8 cellular contexts compared by ENCODE assay signal in genomic region chr2:111116843-111117665, GRCh38. TPM values are rescaled to one million over a fixed set of nuclear protein-coding genes. Genes with fewer than 3 reads are reported as not detected.
A peak's percentile ranks its signal among the peaks of the same experiment; 100 is the strongest.
DNase-seq lines count a peak whose midpoint lies in the region; ATAC-seq and TF ChIP-seq lines count a peak whose summit lies in the region.

No MANE protein-coding gene starts in this region.

- intact Hi-C loops in natural killer cell (cut with micrococcal nuclease), result loop anchor here (5.0 to 10.0 kb wide), 3 partner anchors 122 to 585 kb away; no protein-coding TSS in a partner anchor

- H3K9ac ChIP-seq in Karpas-422 (ENCODE audit: low read length) (peak overlapping the region; percentile 87), stomach smooth muscle (ENCODE audit: low read length in 2 of 2) (no peak overlapping the region)

- peak; percentile 88 for TF ChIP-seq CTCF in DOHH2 (IDR thresholded peaks at IDR 0.05; ENCODE audit: low read depth, low read length, poor library complexity, severe bottlenecking)
- TF ChIP-seq CTCF in fibroblast of the aortic adventitia (IDR thresholded peaks at IDR 0.05; ENCODE audit: insufficient read depth, low read length), result peak; percentile 89
- TF ChIP-seq CTCF in natural killer cell (IDR thresholded peaks at IDR 0.05), result peak; percentile 51

- DNase-seq in Karpas-422 (peak; percentile 91), RPMI8226 (peak; percentile 89), fibroblast of the aortic adventitia (ENCODE audit: low read depth) (peak; percentile 67), natural killer cell (peak; percentile 30)
- DNase-seq in activated effector memory CD4-positive, alpha-beta T cell treated with Interleukin-2 at 50 U/mL for 16 hours, result peak; percentile 57

- H3K9me3 Mint-ChIP-seq in natural killer cell, result no peaks in the 10 kb centered on the region

- H3K27me3 Mint-ChIP-seq in natural killer cell (ENCODE audit: low read depth in 2 of 2), result peaks cover 51 to 62% of the 10 kb centered on the region in 2 donors

- no peaks in the 10 kb centered on the region for H3K9me2 ChIP-seq in DOHH2 (replicated peaks; ENCODE audit: control insufficient read depth, low read length)
- no peaks in the 10 kb centered on the region for H3K9me2 ChIP-seq in Karpas-422 (replicated peaks; ENCODE audit: insufficient read depth, low read length)

- H3K4me3 ChIP-seq in DOHH2 (ENCODE audit: low read length), result peak overlapping the region; percentile 91
- peak overlapping the region; percentile 97 for H3K4me3 ChIP-seq in Karpas-422 (ENCODE audit: low read length)
- peak overlapping the region; percentile 54 for H3K4me3 ChIP-seq in fibroblast of the aortic adventitia (ENCODE audit: low read depth, low read length)
- H3K4me3 ChIP-seq in stomach smooth muscle (ENCODE audit: low read length in 2 of 2), result peak overlapping the region; percentile 45 to 70

- peaks cover 40 to 49% of the 10 kb centered on the region in 2 donors for H3K4me1 Mint-ChIP-seq in natural killer cell

- peak; percentile 14 to 34 (median 18) for ATAC-seq in natural killer cell
- no peak for ATAC-seq in GM18517 (IDR thresholded peaks at IDR 0.05; ENCODE audit: unreplicated experiment)

- peaks cover 47% of the 10 kb centered on the region for H3K27me3 ChIP-seq in DOHH2 (ENCODE audit: control insufficient read depth, low read length)
- H3K27me3 ChIP-seq in Karpas-422 (ENCODE audit: low read length), result no peaks in the 10 kb centered on the region; the same call in 1 of the 2 replicates
- peaks cover 48 to 56% of the 10 kb centered on the region in 2 donors for H3K27me3 ChIP-seq in stomach smooth muscle (ENCODE audit: control insufficient read depth in 1 of 2, insufficient read depth in 2 of 2, low read length in 2 of 2)

- H3K27ac ChIP-seq in DOHH2 (ENCODE audit: low read depth, low read length), result no peak overlapping the region
- H3K27ac ChIP-seq in Karpas-422 (ENCODE audit: low read length), result no peak overlapping the region
- no peak overlapping the region for H3K27ac ChIP-seq in stomach smooth muscle (ENCODE audit: low read length)

- H3K36me3 ChIP-seq in DOHH2 (ENCODE audit: control insufficient read depth, low read length), result peaks cover 11% of the 10 kb centered on the region
- H3K36me3 ChIP-seq in Karpas-422 (ENCODE audit: insufficient read depth, low read length), result 0 out of 2 replicates have a peak, but pooled peaks cover 4% of the 10 kb centered on the region
- H3K36me3 ChIP-seq in stomach smooth muscle (ENCODE audit: control insufficient read depth in 2 of 2, insufficient read depth in 2 of 2, low read length in 2 of 2), result no peaks in the 10 kb centered on the region

- H3K36me3 Mint-ChIP-seq in natural killer cell, result no peaks in the 10 kb centered on the region

- H3K79me2 ChIP-seq in DOHH2 (ENCODE audit: control insufficient read depth, low read length) (peaks cover 13% of the 10 kb centered on the region), Karpas-422 (ENCODE audit: low read length) (peaks cover 12% of the 10 kb centered on the region)

- peak overlapping the region in 1 of 2 donors; percentile 53 for H3K27ac Mint-ChIP-seq in natural killer cell

- H3F3A ChIP-seq in DOHH2 (ENCODE audit: control insufficient read depth, insufficient read depth), result peaks cover 3% of the 10 kb centered on the region; the same call in 1 of the 2 replicates

- peak overlapping the region; percentile 95 for H3K4me3 Mint-ChIP-seq in natural killer cell

- H3K4me1 ChIP-seq in DOHH2 (ENCODE audit: control insufficient read depth, low read length) (peaks cover 37% of the 10 kb centered on the region), Karpas-422 (ENCODE audit: low read length) (peaks cover 58% of the 10 kb centered on the region), stomach smooth muscle (ENCODE audit: control insufficient read depth, insufficient read depth, low read length) (peaks cover 42% of the 10 kb centered on the region)

- no peak overlapping the region; the same call in 1 of the 2 replicates for H2AFZ ChIP-seq in Karpas-422 (ENCODE audit: low read length)

- H3K9me3 ChIP-seq in DOHH2 (ENCODE audit: control insufficient read depth, insufficient read depth, low read length) (no peaks in the 10 kb centered on the region), Karpas-422 (ENCODE audit: low read length) (no peaks in the 10 kb centered on the region), stomach smooth muscle (ENCODE audit: control insufficient read depth in 2 of 2, low read length in 2 of 2) (no peaks in the 10 kb centered on the region)

- H4K20me1 ChIP-seq in DOHH2 (ENCODE audit: control insufficient read depth, insufficient read depth, low read depth, low read length) (peaks cover 4% of the 10 kb centered on the region; the same call in 1 of the 2 replicates), Karpas-422 (ENCODE audit: insufficient read depth, low read depth, low read length) (peaks cover 11% of the 10 kb centered on the region)

- H3K4me2 ChIP-seq in DOHH2 (ENCODE audit: low read length), result peak overlapping the region; percentile 97
- peak overlapping the region; percentile 92 for H3K4me2 ChIP-seq in Karpas-422 (ENCODE audit: low read depth, low read length, poor library complexity, severe bottlenecking)

RNA-seq across cellular contexts. Expression of gene BCL2L11, which starts 3.7 kb away (rescaled TPM):
- 29.7 and 51.9 TPM in 2 replicates for total RNA-seq in Karpas-422 (2014; rRNA removed; shearing (Covaris generic); ENCODE audit: low replicate concordance)
- total RNA-seq in fibroblast of the aortic adventitia (ENCODE audit: low replicate concordance) (2.2 and 4.7 TPM in 2 replicates), natural killer cell (10 to 100 TPM; 27.4 to 56.9 (median 39.9) TPM)

Comparison
In these comparisons a context has a peak if more than half of its experiments do, and no peak if none do; other contexts are left out.
1. DNase-seq: peak in every context shown above with its lines; median percentile 91 in Karpas-422; 89 in RPMI8226; 67 in fibroblast of the aortic adventitia; 57 in activated effector memory CD4-positive, alpha-beta T cell treated with Interleukin-2 at 50 U/mL for 16 hours; 30 in natural killer cell.